9 cellular contexts compared by ENCODE assay signal in genomic region chr10:31650010-31650409, GRCh38.
DNase-seq lines count a peak whose midpoint lies in the region; ATAC-seq and TF ChIP-seq lines count a peak whose summit lies in the region.
"Had no signal": no experiment of that assay in that cellular context is flagged by ENCODE, and none has a peak within 500 bp of the region (broad histone marks: within the 10 kb centered on the region; RNA-seq: fewer than 3 reads in every experiment).

No MANE protein-coding gene starts in this region.

- peaks cover 0 to 28% (median 19%) of the 10 kb centered on the region in 5 donors for H3K27me3 Mint-ChIP-seq in naive thymus-derived CD4-positive, alpha-beta T cell
- peaks cover 18% of the 10 kb centered on the region for H3K27me3 Mint-ChIP-seq in activated CD4-positive, alpha-beta T cell treated with anti-CD3 and anti-CD28 coated beads for 36 hours

- POLR2A ChIA-PET in IMR-90 (lab: Charles Lee; ENCODE audit: unreplicated experiment) = no interaction called here
- POLR2A ChIA-PET in naive thymus-derived CD4-positive, alpha-beta T cell (lab: Charles Lee) = no interaction called here
- POLR2A ChIA-PET in activated CD4-positive, alpha-beta T cell treated with anti-CD3 and anti-CD28 coated beads for 36 hours (lab: Charles Lee) = no interaction called here

- WGBS in IMR-90 (ENCODE audit: extremely low coverage in 2 of 2, insufficient read length in 1 of 2), 2 experiments = no CpG with 5 or more reads among the region's 8 CpGs
- 52% methylated on average over 8 of the region's 8 CpGs for WGBS in right lobe of liver (ENCODE audit: insufficient coverage, low coverage, low lambda C conversion rate, missing lambda C conversion rate)
- 51 to 72% methylated on average over 8 of the region's 8 CpGs for WGBS in thyroid gland, 2 donors

- no peak overlapping the region for H4K5ac ChIP-seq in IMR-90 (ENCODE audit: low read depth, low read length)

- H2AFZ ChIP-seq in IMR-90 (replicated peaks; ENCODE audit: low read length, poor library complexity) = peak overlapping the region; percentile 81

- peak overlapping the region; percentile 84; the same call in 1 of the 2 replicates for H3K18ac ChIP-seq in IMR-90 (ENCODE audit: low read depth, low read length)

- TF ChIP-seq RAD21 in IMR-90 (IDR thresholded peaks at IDR 0.05; ENCODE audit: low read length) = no peak

- no peaks in the 10 kb centered on the region for H3K79me1 ChIP-seq in IMR-90 (ENCODE audit: low read depth in 1 of 2, low read length in 2 of 2)

- peak overlapping the region; percentile 83 for H2BK120ac ChIP-seq in IMR-90 (ENCODE audit: low read depth, low read length)

- no TSS peak for BruUV-seq in IMR-90 (replicated peaks; lab: Mats Ljungman, UMichigan)

- H3K4me3 ChIP-seq in IMR-90 (ENCODE audit: insufficient read depth, low read depth, low read length) (no peak overlapping the region), colonic mucosa (no peak overlapping the region), right lobe of liver (no peak overlapping the region), thyroid gland (replicated peaks in 1 of 3) (no peak overlapping the region)
- H3K4me3 ChIP-seq in naive thymus-derived CD4-positive, alpha-beta T cell (ENCODE audit: low read length) = no peak overlapping the region

- no peak overlapping the region for H3K27ac Mint-ChIP-seq in naive thymus-derived CD4-positive, alpha-beta T cell
- no peak overlapping the region for H3K27ac Mint-ChIP-seq in activated CD4-positive, alpha-beta T cell treated with anti-CD3 and anti-CD28 coated beads for 36 hours
- H3K27ac Mint-ChIP-seq: endodermal cell had no signal

- intact Hi-C loops in IMR-90 (cut with micrococcal nuclease) (no loop called here), colonic mucosa (cut with DNase I) (no loop called here), right lobe of liver (cut with DNase I) (no loop called here), thyroid gland (cut with DNase I) (no loop called here)
- intact Hi-C loops in naive thymus-derived CD4-positive, alpha-beta T cell (cut with micrococcal nuclease) = no loop called here
- intact Hi-C loops in activated CD4-positive, alpha-beta T cell treated with anti-CD3 and anti-CD28 coated beads for 36 hours (cut with DNase I, micrococcal nuclease) = no loop called here

- H3K27ac ChIP-seq in IMR-90 (ENCODE audit: insufficient read depth, low read length) = peak overlapping the region; percentile 55; the same call in 1 of the 2 replicates
- H3K27ac ChIP-seq in colonic mucosa = no peak overlapping the region
- H3K27ac ChIP-seq in right lobe of liver = peak overlapping the region in 2 of 3 donors; percentile 29 to 61
- peak overlapping the region in 1 of 3 donors; percentile 37 for H3K27ac ChIP-seq in thyroid gland
- H3K27ac ChIP-seq in naive thymus-derived CD4-positive, alpha-beta T cell (ENCODE audit: low read depth, low read length) = no peak overlapping the region

- no peak overlapping the region for H3K56ac ChIP-seq in IMR-90 (ENCODE audit: extremely low read depth, insufficient read depth, low read length)

- H3K9me3 Mint-ChIP-seq in naive thymus-derived CD4-positive, alpha-beta T cell = no peaks in the 10 kb centered on the region
- H3K9me3 Mint-ChIP-seq in activated CD4-positive, alpha-beta T cell treated with anti-CD3 and anti-CD28 coated beads for 36 hours (ENCODE audit: low read depth) = no peaks in the 10 kb centered on the region

- ATAC-seq in IMR-90 (ENCODE audit: low read depth) = peak; percentile 83
- ATAC-seq in right lobe of liver = peak in 2 of 4 donors; percentile 27 to 69
- ATAC-seq in naive thymus-derived CD4-positive, alpha-beta T cell = no peak
- ATAC-seq in HG03571 (IDR thresholded peaks at IDR 0.05; ENCODE audit: unreplicated experiment) = no peak
- no peak for ATAC-seq in activated CD4-positive, alpha-beta T cell treated with anti-CD3 and anti-CD28 coated beads for 36 hours

- no peaks in the 10 kb centered on the region for H3K36me3 ChIP-seq in IMR-90 (ENCODE audit: control insufficient read depth, insufficient read depth, low read length)
- no peaks in the 10 kb centered on the region for H3K36me3 ChIP-seq in colonic mucosa
- H3K36me3 ChIP-seq in right lobe of liver = no peaks in the 10 kb centered on the region
- no peaks in the 10 kb centered on the region for H3K36me3 ChIP-seq in thyroid gland
- H3K36me3 ChIP-seq in naive thymus-derived CD4-positive, alpha-beta T cell (ENCODE audit: control insufficient read depth in 2 of 3, insufficient read depth in 3 of 3, low read length in 3 of 3) = no peaks in the 10 kb centered on the region

- peaks cover 2% of the 10 kb centered on the region for H3K9me1 ChIP-seq in IMR-90 (ENCODE audit: insufficient read depth, low read length)

- TF ChIP-seq CTCF in IMR-90 (conservative IDR thresholded peaks at IDR 0.05; ENCODE audit: low read depth, low read length) = no peak
- no peak for TF ChIP-seq CTCF in colonic mucosa (IDR thresholded peaks at IDR 0.05)
- TF ChIP-seq CTCF in right lobe of liver (IDR thresholded peaks at IDR 0.05) = no peak
- TF ChIP-seq CTCF in thyroid gland (IDR thresholded peaks at IDR 0.05) = no peak

- peak overlapping the region; percentile 62; the same call in 1 of the 2 replicates for H4K91ac ChIP-seq in IMR-90 (ENCODE audit: insufficient read depth, low read depth, low read length)

- H2BK5ac ChIP-seq in IMR-90 (ENCODE audit: low read depth, low read length, poor library complexity, severe bottlenecking) = peak overlapping the region; percentile 59

- H3K9ac ChIP-seq in IMR-90 (ENCODE audit: low read depth, low read length) (no peak overlapping the region), colonic mucosa (ENCODE audit: low read depth in 2 of 2, low read length in 2 of 2) (no peak overlapping the region)

- H3K36me3 Mint-ChIP-seq in naive thymus-derived CD4-positive, alpha-beta T cell = no peaks in the 10 kb centered on the region
- H3K36me3 Mint-ChIP-seq in activated CD4-positive, alpha-beta T cell treated with anti-CD3 and anti-CD28 coated beads for 36 hours (ENCODE audit: low read depth) = no peaks in the 10 kb centered on the region

- peak overlapping the region; percentile 55 for H3K4me2 ChIP-seq in IMR-90 (ENCODE audit: low read depth, low read length)

- dilution Hi-C loops in IMR-90 (cut with HindIII; ENCODE audit: low sequenced_read_pairs, unreplicated experiment) = no loop called here

- in situ Hi-C loops in IMR-90 (cut with MboI; ENCODE audit: low sequenced_read_pairs) = no loop called here

- peak; percentile 92 for DNase-seq in IMR-90
- peak; percentile 59 for DNase-seq in colonic mucosa
- peak in 1 of 3 donors; percentile 29 for DNase-seq in right lobe of liver
- peak; percentile 16 to 17 for DNase-seq in thyroid gland
- DNase-seq in naive thymus-derived CD4-positive, alpha-beta T cell = no peak
- DNase-seq in cerebellar nuclear complex (lab: John Stamatoyannopoulos, UW) = no peak
- no peak for DNase-seq in activated CD4-positive, alpha-beta T cell treated with anti-CD3 and anti-CD28 coated beads for 36 hours
- DNase-seq: endodermal cell had no signal

- TF ChIP-seq POLR2A in IMR-90 (IDR thresholded peaks at IDR 0.05; ENCODE audit: low read depth, low read length) (no peak), right lobe of liver (IDR thresholded peaks at IDR 0.05) (no peak), thyroid gland (IDR thresholded peaks at IDR 0.05) (no peak)

- H3K27me3 ChIP-seq in IMR-90 (ENCODE audit: control insufficient read depth, insufficient read depth, low read length) (no peaks in the 10 kb centered on the region), colonic mucosa (no peaks in the 10 kb centered on the region), right lobe of liver (peaks cover 0 to 3% of the 10 kb centered on the region in 2 donors), thyroid gland (no peaks in the 10 kb centered on the region)
- peaks cover 0 to 9% of the 10 kb centered on the region in 2 donors for H3K27me3 ChIP-seq in naive thymus-derived CD4-positive, alpha-beta T cell (ENCODE audit: control insufficient read depth in 2 of 2, insufficient read depth in 2 of 2, low read length in 2 of 2)

- H4K8ac ChIP-seq in IMR-90 (ENCODE audit: low read depth in 2 of 2, low read length in 2 of 2) = peak overlapping the region; percentile 44 to 75; a peak in 1 of 4 replicates

- no peaks in the 10 kb centered on the region for H3K4me1 Mint-ChIP-seq in naive thymus-derived CD4-positive, alpha-beta T cell
- no peaks in the 10 kb centered on the region for H3K4me1 Mint-ChIP-seq in activated CD4-positive, alpha-beta T cell treated with anti-CD3 and anti-CD28 coated beads for 36 hours
- H3K4me1 Mint-ChIP-seq: endodermal cell had no signal

- H2BK20ac ChIP-seq in IMR-90 (ENCODE audit: low read depth, low read length) = peak overlapping the region; percentile 89; the same call in 1 of the 2 replicates

- H2BK15ac ChIP-seq in IMR-90 (ENCODE audit: low read depth, low read length) = peak overlapping the region; percentile 76; the same call in 2 of the 3 replicates

- H2AK5ac ChIP-seq in IMR-90 (ENCODE audit: low read depth, low read length) = peak overlapping the region; percentile 57; the same call in 1 of the 2 replicates

- peak overlapping the region; percentile 42 for H3K14ac ChIP-seq in IMR-90 (replicated peaks; ENCODE audit: low read depth, low read length)

- H3K4me3 Mint-ChIP-seq in naive thymus-derived CD4-positive, alpha-beta T cell = no peak overlapping the region
- H3K4me3 Mint-ChIP-seq in activated CD4-positive, alpha-beta T cell treated with anti-CD3 and anti-CD28 coated beads for 36 hours = no peak overlapping the region
- H3K4me3 Mint-ChIP-seq: endodermal cell had no signal

- H3K9me3 ChIP-seq in IMR-90 (ENCODE audit: control insufficient read depth, insufficient read depth, low read length) = no peaks in the 10 kb centered on the region
- no peaks in the 10 kb centered on the region for H3K9me3 ChIP-seq in colonic mucosa
- H3K9me3 ChIP-seq in right lobe of liver = no peaks in the 10 kb centered on the region
- H3K9me3 ChIP-seq in thyroid gland = no peaks in the 10 kb centered on the region
- H3K9me3 ChIP-seq in naive thymus-derived CD4-positive, alpha-beta T cell (ENCODE audit: control insufficient read depth in 2 of 3, low read length in 3 of 3) = no peaks in the 10 kb centered on the region

- H3K4me1 ChIP-seq in IMR-90 (ENCODE audit: control insufficient read depth, insufficient read depth, low read length) (peaks cover 5% of the 10 kb centered on the region), colonic mucosa (no peaks in the 10 kb centered on the region), right lobe of liver (no peaks in the 10 kb centered on the region), thyroid gland (no peaks in the 10 kb centered on the region)
- H3K4me1 ChIP-seq in naive thymus-derived CD4-positive, alpha-beta T cell (ENCODE audit: control insufficient read depth in 2 of 2, insufficient read depth in 2 of 2, low read length in 2 of 2) = no peaks in the 10 kb centered on the region

- H2AK9ac ChIP-seq in IMR-90 (replicated peaks; ENCODE audit: low read depth, low read length, poor library complexity) = no peak overlapping the region

- H3K23ac ChIP-seq in IMR-90 (ENCODE audit: low read depth, low read length) = no peak overlapping the region; the same call in 1 of the 2 replicates

- no peaks in the 10 kb centered on the region for H4K20me1 ChIP-seq in IMR-90 (ENCODE audit: insufficient read depth, low read length)

- peak overlapping the region; percentile 73 for H3K4ac ChIP-seq in IMR-90 (ENCODE audit: low read depth, low read length)

- CTCF ChIA-PET in IMR-90 (lab: Yijun Ruan, JAX) = no interaction called here
- CTCF ChIA-PET in naive thymus-derived CD4-positive, alpha-beta T cell (lab: Charles Lee) = no interaction called here
- CTCF ChIA-PET in activated CD4-positive, alpha-beta T cell treated with anti-CD3 and anti-CD28 coated beads for 36 hours (lab: Charles Lee) = no interaction called here

Comparison
In these comparisons a context has a peak if more than half of its experiments do, and no peak if none do; other contexts are left out.
1. DNase-seq: peak in IMR-90 (single experiment), colonic mucosa (single experiment) and thyroid gland (2 of 2); none in naive thymus-derived CD4-positive, alpha-beta T cell (0 of 9), cerebellar nuclear complex (0 of 2) and activated CD4-positive, alpha-beta T cell treated with anti-CD3 and anti-CD28 coated beads for 36 hours (single experiment).
2. H3K27ac ChIP-seq: peak in IMR-90 (single experiment) and right lobe of liver (2 of 3); none in colonic mucosa (single experiment) and naive thymus-derived CD4-positive, alpha-beta T cell (single experiment).